In genomic region chr2:25274868-25275574, GRCh38 we compare ENCODE assay signal across 9 cellular contexts.
DNase-seq lines count a peak whose midpoint lies in the region; ATAC-seq and TF ChIP-seq lines count a peak whose summit lies in the region.
"Had no signal": no experiment of that assay in that cellular context is flagged by ENCODE, and none has a peak within 500 bp of the region (broad histone marks: within the 10 kb centered on the region; RNA-seq: fewer than 3 reads in every experiment).

No MANE protein-coding gene starts in this region.

- peak; percentile 24 for DNase-seq in GM03348 (ENCODE audit: low spot score)
- peak; percentile 41 to 55 for DNase-seq in activated CD4-positive, alpha-beta T cell treated with anti-CD3 and anti-CD28 coated beads, Interleukin-2, amount 50 U/mL, for 48 hours
- DNase-seq in fibroblast of the aortic adventitia (ENCODE audit: low read depth): peak; percentile 15
- peak; percentile 59 for DNase-seq in stimulated activated CD4-positive, alpha-beta T cell treated with anti-CD3 and anti-CD28 coated beads, Interleukin-4, amount 100 ng/mL, for 24 hours
- no peak for DNase-seq in progenitor cell of endocrine pancreas (ENCODE audit: low spot score, unreplicated experiment)
- DNase-seq in GM10248 (ENCODE audit: extremely low spot score): no peak
- no peak for DNase-seq in D341Med (ENCODE audit: low spot score)
- DNase-seq: head of caudate nucleus had no signal

- ATAC-seq in HG03196 (IDR thresholded peaks at IDR 0.05; ENCODE audit: unreplicated experiment): no peak

- H3K9me3 Mint-ChIP-seq in progenitor cell of endocrine pancreas (ENCODE audit: low read depth): no peaks in the 10 kb centered on the region

- POLR2A ChIA-PET in GM10248 (lab: Yijun Ruan, JAX): no interaction called here

- H3K4me3 ChIP-seq in fibroblast of the aortic adventitia (ENCODE audit: low read depth, low read length): no peak overlapping the region

- H3K4me3 Mint-ChIP-seq in progenitor cell of endocrine pancreas (ENCODE audit: low read depth): no peak overlapping the region

- no peak overlapping the region for H3K27ac Mint-ChIP-seq in progenitor cell of endocrine pancreas

- TF ChIP-seq CTCF in fibroblast of the aortic adventitia (IDR thresholded peaks at IDR 0.05; ENCODE audit: insufficient read depth, low read length) (no peak), progenitor cell of endocrine pancreas (IDR thresholded peaks at IDR 0.05; ENCODE audit: unreplicated experiment) (no peak), GM10248 (IDR thresholded peaks at IDR 0.05; ENCODE audit: control extremely low read depth, extremely low read depth, low read depth, missing control alignments) (no peak)

- peaks cover 6% of the 10 kb centered on the region for H3K4me1 Mint-ChIP-seq in progenitor cell of endocrine pancreas (ENCODE audit: low read depth)

- peaks cover 9% of the 10 kb centered on the region for H3K36me3 Mint-ChIP-seq in progenitor cell of endocrine pancreas (ENCODE audit: insufficient read depth)

- CTCF ChIA-PET in GM10248 (lab: Yijun Ruan, JAX): interaction anchor here (3.5 kb wide), 1 partner anchor 12 kb away, joined by 22 read pairs; no protein-coding TSS in a partner anchor

- H3K27me3 Mint-ChIP-seq in progenitor cell of endocrine pancreas: no peaks in the 10 kb centered on the region

Comparison
In these comparisons a context has a peak if more than half of its experiments do, and no peak if none do; other contexts are left out.
1. DNase-seq: peak in GM03348 (single experiment), activated CD4-positive, alpha-beta T cell treated with anti-CD3 and anti-CD28 coated beads, Interleukin-2, amount 50 U/mL, for 48 hours (2 of 2), fibroblast of the aortic adventitia (single experiment) and stimulated activated CD4-positive, alpha-beta T cell treated with anti-CD3 and anti-CD28 coated beads, Interleukin-4, amount 100 ng/mL, for 24 hours (single experiment); none in progenitor cell of endocrine pancreas (single experiment), GM10248 (single experiment) and D341Med (single experiment).